In genomic region chr6:29865648-29866047, GRCh38 we compare ENCODE assay signal across 32 cellular contexts.
"Had no signal": no experiment of that assay in that cellular context is flagged by ENCODE, and none has a peak within 500 bp of the region (broad histone marks: within the 10 kb centered on the region; RNA-seq: fewer than 3 reads in every experiment).

No MANE protein-coding gene starts in this region.

- H3K9me3 ChIP-seq: esophagus muscularis mucosa, gastrocnemius medialis had no signal

- DNase-seq: activated B cell treated with CpG ODN at 0.5 μM for 24 hours; activated CD4-positive, alpha-beta T cell treated with anti-CD3 and anti-CD28 coated beads for 48 hours; activated CD4-positive, alpha-beta T cell treated with anti-CD3 and anti-CD28 coated beads, Interleukin-2, amount 50 U/mL, for 1 hour; activated CD4-positive, alpha-beta T cell treated with anti-CD3 and anti-CD28 coated beads, Interleukin-2, amount 50 U/mL, for 48 hours; activated CD8-positive, alpha-beta memory T cell treated with anti-CD3 and anti-CD28 coated beads for 24 hours; activated CD8-positive, alpha-beta T cell treated with anti-CD3 and anti-CD28 coated beads for 36 hours; activated effector memory CD4-positive, alpha-beta T cell treated with anti-CD3 and anti-CD28 coated beads, Interleukin-2, amount 50 U/mL, for 16 hours; activated naive CD4-positive, alpha-beta T cell treated with anti-CD3 and anti-CD28 coated beads for 36 hours; activated naive CD8-positive, alpha-beta T cell treated with anti-CD3 and anti-CD28 coated beads, Interleukin-2, amount 10 ng/mL, durations not matched to agents 7 days and 5 days; activated T-cell treated with anti-CD3 and anti-CD28 coated beads, Interleukin-2, amount 50 U/mL, for 4 hours; amniotic stem cell; anterior cingulate cortex; brain microvascular endothelial cell; dorsolateral prefrontal cortex; effector memory CD4-positive, alpha-beta T cell; endodermal cell; erythroblast; foreskin keratinocyte; gastrocnemius medialis; glutamatergic neuron; T-helper 1 cell; T-helper 17 cell; T1000; WERI-Rb-1 had no signal

- H3K27ac ChIP-seq: brain microvascular endothelial cell, coronary artery, dorsolateral prefrontal cortex, esophagus muscularis mucosa, foreskin keratinocyte, gastrocnemius medialis, WERI-Rb-1 had no signal

- H3K36me3 Mint-ChIP-seq: activated naive CD4-positive, alpha-beta T cell treated with anti-CD3 and anti-CD28 coated beads, Interleukin-2, amount 50 U/mL, for 24 hours; activated naive CD8-positive, alpha-beta T cell treated with anti-CD3 and anti-CD28 coated beads, Interleukin-2, amount 10 ng/mL, durations not matched to agents 7 days and 5 days had no signal

- H3K36me3 ChIP-seq: brain microvascular endothelial cell, esophagus muscularis mucosa, gastrocnemius medialis, WERI-Rb-1 had no signal

- H3K4me3 Mint-ChIP-seq: activated B cell treated with CpG ODN at 0.5 μM for 24 hours; activated CD8-positive, alpha-beta T cell treated with anti-CD3 and anti-CD28 coated beads for 36 hours; activated naive CD4-positive, alpha-beta T cell treated with anti-CD3 and anti-CD28 coated beads for 36 hours; activated naive CD4-positive, alpha-beta T cell treated with anti-CD3 and anti-CD28 coated beads, Interleukin-2, amount 50 U/mL, for 24 hours; activated naive CD8-positive, alpha-beta T cell treated with anti-CD3 and anti-CD28 coated beads, Interleukin-2, amount 10 ng/mL, durations not matched to agents 7 days and 5 days; activated T-cell treated with anti-CD3 and anti-CD28 coated beads, Interleukin-2, amount 50 U/mL, for 4 hours; central memory CD8-positive, alpha-beta T cell; dendritic cell treated with granulocyte-macrophage colony-stimulating factor and Interleukin-4, amounts not matched to agents 40 ng/mL and 50 ng/mL, for 4 days; endodermal cell; T-helper 17 cell; T-helper 2 cell treated with Interferon-gamma antibody and Interleukin-4, amounts not matched to agents 5 μg/mL and 100 μg/mL, for 36 hours had no signal

- H3K4me1 Mint-ChIP-seq: activated B cell treated with CpG ODN at 0.5 μM for 24 hours; activated naive CD4-positive, alpha-beta T cell treated with anti-CD3 and anti-CD28 coated beads, Interleukin-2, amount 50 U/mL, for 24 hours; central memory CD8-positive, alpha-beta T cell; endodermal cell had no signal

- ATAC-seq: activated CD4-positive, CD25-positive, alpha-beta regulatory T cell treated with anti-CD3 and anti-CD28 coated beads, Interleukin-2, amount 50 U/mL, for 24 hours; activated CD8-positive, alpha-beta T cell treated with anti-CD3 and anti-CD28 coated beads for 36 hours; activated T-cell treated with anti-CD3 and anti-CD28 coated beads, Interleukin-2, amount 50 U/mL, for 4 hours; foreskin keratinocyte; gastrocnemius medialis; T-helper 17 cell had no signal

- H3K27me3 ChIP-seq: brain microvascular endothelial cell had no signal

- H3K9me3 Mint-ChIP-seq: activated B cell treated with CpG ODN at 0.5 μM for 24 hours; activated CD8-positive, alpha-beta T cell treated with anti-CD3 and anti-CD28 coated beads for 36 hours; activated naive CD4-positive, alpha-beta T cell treated with anti-CD3 and anti-CD28 coated beads for 36 hours; activated naive CD4-positive, alpha-beta T cell treated with anti-CD3 and anti-CD28 coated beads, Interleukin-2, amount 50 U/mL, for 24 hours; activated naive CD8-positive, alpha-beta T cell treated with anti-CD3 and anti-CD28 coated beads, Interleukin-2, amount 10 ng/mL, durations not matched to agents 7 days and 5 days; activated T-cell treated with anti-CD3 and anti-CD28 coated beads, Interleukin-2, amount 50 U/mL, for 4 hours; activated T-helper 2 cell treated with anti-CD3 and anti-CD28 coated beads, Interferon-gamma antibody, Interleukin-2, Interleukin-4, amounts not matched to agents 10 μg/mL and 5 μg/mL and 100 μg/mL, durations not matched to agents 14 hours and 24 hours and 36 hours; central memory CD8-positive, alpha-beta T cell; dendritic cell treated with granulocyte-macrophage colony-stimulating factor and Interleukin-4, amounts not matched to agents 40 ng/mL and 50 ng/mL, for 4 days; endodermal cell; T-helper 2 cell treated with Interferon-gamma antibody and Interleukin-4, amounts not matched to agents 5 μg/mL and 100 μg/mL, for 36 hours had no signal

- H3K27ac Mint-ChIP-seq: activated B cell treated with CpG ODN at 0.5 μM for 24 hours; activated CD8-positive, alpha-beta T cell treated with anti-CD3 and anti-CD28 coated beads for 36 hours; activated naive CD4-positive, alpha-beta T cell treated with anti-CD3 and anti-CD28 coated beads for 36 hours; activated naive CD4-positive, alpha-beta T cell treated with anti-CD3 and anti-CD28 coated beads, Interleukin-2, amount 50 U/mL, for 24 hours; activated naive CD8-positive, alpha-beta T cell treated with anti-CD3 and anti-CD28 coated beads, Interleukin-2, amount 10 ng/mL, durations not matched to agents 7 days and 5 days; activated T-helper 2 cell treated with anti-CD3 and anti-CD28 coated beads, Interferon-gamma antibody, Interleukin-2, Interleukin-4, amounts not matched to agents 10 μg/mL and 5 μg/mL and 100 μg/mL, durations not matched to agents 14 hours and 24 hours and 36 hours; dendritic cell treated with granulocyte-macrophage colony-stimulating factor and Interleukin-4, amounts not matched to agents 40 ng/mL and 50 ng/mL, for 4 days; endodermal cell; T-helper 17 cell; T-helper 2 cell treated with Interferon-gamma antibody and Interleukin-4, amounts not matched to agents 5 μg/mL and 100 μg/mL, for 36 hours had no signal

- H3K4me3 ChIP-seq: coronary artery, dorsolateral prefrontal cortex, esophagus muscularis mucosa, gastrocnemius medialis had no signal

- H3K4me1 ChIP-seq: foreskin keratinocyte, gastrocnemius medialis had no signal
